8 cellular contexts compared by ENCODE assay signal in the genomic region with DNA sequence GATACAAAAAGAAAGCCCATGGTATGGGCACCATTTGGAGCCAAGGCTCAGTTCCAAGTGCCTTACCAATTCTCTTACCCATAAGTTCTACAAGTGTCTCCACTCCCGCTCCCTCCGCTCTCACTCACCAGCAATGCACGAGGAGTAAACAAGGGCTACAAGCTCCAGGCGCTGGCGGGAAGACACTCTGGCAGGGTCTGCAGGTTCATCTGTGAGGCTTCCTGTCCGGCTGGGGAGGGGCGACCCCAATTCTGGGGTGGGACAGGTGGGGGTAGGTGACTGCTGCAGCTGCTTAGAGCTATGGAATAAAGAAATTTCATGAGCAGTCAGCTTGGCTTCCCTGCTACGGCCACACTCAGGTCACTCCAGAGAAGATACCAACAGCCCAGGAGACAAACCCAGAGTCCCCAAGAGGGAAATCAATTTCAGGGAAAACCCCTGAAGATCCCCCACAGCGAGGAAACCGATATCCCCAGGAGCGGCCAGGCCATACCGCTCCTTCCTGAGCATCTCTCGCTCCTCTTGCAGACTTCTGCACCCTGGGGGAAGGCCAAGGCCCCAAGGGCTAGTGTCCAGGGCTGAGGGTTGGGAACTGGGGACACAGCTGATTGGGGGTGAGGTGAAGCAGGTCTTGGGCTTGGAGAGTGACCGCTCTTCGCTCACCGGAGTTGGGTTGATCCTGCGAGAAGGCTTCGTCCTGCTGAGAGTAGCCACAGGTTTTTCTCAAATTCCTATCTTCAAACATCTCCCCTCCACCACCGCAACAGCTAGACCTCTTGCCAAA. TPM values are rescaled to one million over a fixed set of nuclear protein-coding genes. Genes with fewer than 3 reads are reported as not detected.
DNase-seq lines count a peak whose midpoint lies in the region; ATAC-seq and TF ChIP-seq lines count a peak whose summit lies in the region.

No MANE protein-coding gene starts in this region.

- no peaks in the 10 kb centered on the region for H3K27me3 Mint-ChIP-seq in stimulated activated naive CD8-positive, alpha-beta T cell treated with anti-CD3 and anti-CD28 coated beads, Interleukin-15, Interleukin-2, amounts not matched to agents 100 ng/mL and 50 ng/mL, for 24 hours

- DNase-seq in stimulated activated naive CD8-positive, alpha-beta T cell treated with anti-CD3 and anti-CD28 coated beads, Interleukin-15, Interleukin-2, amounts not matched to agents 100 U/mL and 50 U/mL, for 24 hours = no peak
- no peak for DNase-seq in mammary epithelial cell
- DNase-seq in aorta = peak in 1 of 2 donors; percentile 70
- no peak for DNase-seq in Kasumi-1 (lab: John Stamatoyannopoulos, UW)
- no peak for DNase-seq in head of caudate nucleus

- no peak overlapping the region for H2AFZ ChIP-seq in mammary epithelial cell (ENCODE audit: low read depth, low read length)

- H3K9me3 Mint-ChIP-seq in stimulated activated naive CD8-positive, alpha-beta T cell treated with anti-CD3 and anti-CD28 coated beads, Interleukin-15, Interleukin-2, amounts not matched to agents 100 ng/mL and 50 ng/mL, for 24 hours = no peaks in the 10 kb centered on the region

- H3K27ac Mint-ChIP-seq in stimulated activated naive CD8-positive, alpha-beta T cell treated with anti-CD3 and anti-CD28 coated beads, Interleukin-15, Interleukin-2, amounts not matched to agents 100 ng/mL and 50 ng/mL, for 24 hours = no peak overlapping the region

- peaks cover 17% of the 10 kb centered on the region for H3K4me1 Mint-ChIP-seq in stimulated activated naive CD8-positive, alpha-beta T cell treated with anti-CD3 and anti-CD28 coated beads, Interleukin-15, Interleukin-2, amounts not matched to agents 100 ng/mL and 50 ng/mL, for 24 hours (ENCODE audit: low read depth)

- peak overlapping the region; percentile 97 for H3K4me2 ChIP-seq in mammary epithelial cell (ENCODE audit: insufficient read depth, low read depth, low read length)

- no peak for TF ChIP-seq CTCF in mammary epithelial cell (conservative IDR thresholded peaks at IDR 0.05 in 1 of 2, IDR thresholded peaks at IDR 0.05 in 1 of 2; ENCODE audit: extremely low read depth in 1 of 2, insufficient read depth in 1 of 2, low read depth in 1 of 2, low read length in 2 of 2)

- dilution Hi-C loops in mammary epithelial cell (cut with HindIII; ENCODE audit: low sequenced_read_pairs) = no loop called here

- peaks cover 31% of the 10 kb centered on the region for H3K36me3 Mint-ChIP-seq in stimulated activated naive CD8-positive, alpha-beta T cell treated with anti-CD3 and anti-CD28 coated beads, Interleukin-15, Interleukin-2, amounts not matched to agents 100 ng/mL and 50 ng/mL, for 24 hours (ENCODE audit: low read depth)

- H3K36me3 ChIP-seq in mammary epithelial cell (ENCODE audit: insufficient read depth, low read length) (peaks cover 5% of the 10 kb centered on the region), aorta (ENCODE audit: control insufficient read depth in 1 of 2, insufficient read depth in 2 of 2, low read length in 1 of 2) (peaks cover 0 to 3% of the 10 kb centered on the region in 2 donors)

- H3K4me3 ChIP-seq in mammary epithelial cell (replicated peaks in 1 of 3; ENCODE audit: insufficient read depth in 1 of 3, low read depth in 2 of 3, low read length in 3 of 3) = peak overlapping the region; percentile 69 to 91 (median 89)
- peak overlapping the region; percentile 86 for H3K4me3 ChIP-seq in mononuclear cell (ENCODE audit: low read length)
- H3K4me3 ChIP-seq in aorta (ENCODE audit: low read length in 2 of 2) = peak overlapping the region; percentile 77

- no peaks in the 10 kb centered on the region for H4K20me1 ChIP-seq in mammary epithelial cell (ENCODE audit: insufficient read depth, low read length)

- H3K27me3 ChIP-seq in mammary epithelial cell (ENCODE audit: insufficient read depth, low read length) (no peaks in the 10 kb centered on the region), mononuclear cell (ENCODE audit: insufficient read depth, low read length) (no peaks in the 10 kb centered on the region), aorta (ENCODE audit: control insufficient read depth in 1 of 2, insufficient read depth in 2 of 2, low read length in 1 of 2) (no peaks in the 10 kb centered on the region)

- intact Hi-C loops in mammary epithelial cell (cut with micrococcal nuclease) = no loop called here
- intact Hi-C loops in aorta (cut with DNase I) = no loop called here
- intact Hi-C loops in head of caudate nucleus (cut with DNase I) = loop anchor here (5.0 kb wide), 1 partner anchor 187 kb away; the partner anchor contains the start of gene TTBK2

- H3K4me1 ChIP-seq in mammary epithelial cell (ENCODE audit: insufficient read depth, low read length) (peaks cover 11% of the 10 kb centered on the region), mononuclear cell (ENCODE audit: insufficient read depth, low read length) (peaks cover 17% of the 10 kb centered on the region), aorta (ENCODE audit: control insufficient read depth in 1 of 2, insufficient read depth in 2 of 2, low read length in 2 of 2) (no peaks in the 10 kb centered on the region)

- BruUV-seq in mammary epithelial cell (replicated peaks; lab: Mats Ljungman, UMichigan) = no TSS peak

- in situ Hi-C loops in mammary epithelial cell (cut with MboI; ENCODE audit: low sequenced_read_pairs in 2 of 2) = no loop called here

- 83% methylated on average over 14 of the region's 19 CpGs for WGBS in mammary epithelial cell (ENCODE audit: low coverage, missing lambda C conversion rate)
- WGBS in aorta, 2 donors = 68 to 80% methylated on average over 19 of the region's 19 CpGs

- no peak for ATAC-seq in stimulated activated naive CD8-positive, alpha-beta T cell treated with anti-CD3 and anti-CD28 coated beads, Interleukin-15, Interleukin-2, amounts not matched to agents 100 U/mL and 50 U/mL, for 24 hours
- ATAC-seq in aorta (ENCODE audit: low FRiP score) = no peak
- ATAC-seq in GM21825 (IDR thresholded peaks at IDR 0.05; ENCODE audit: unreplicated experiment) = no peak

- peaks cover 16% of the 10 kb centered on the region for H3K79me2 ChIP-seq in mammary epithelial cell (ENCODE audit: insufficient read depth, low read length)

- no peaks in the 10 kb centered on the region for H3K9me3 ChIP-seq in mammary epithelial cell (replicated peaks; ENCODE audit: insufficient read depth, low read length)
- no peaks in the 10 kb centered on the region for H3K9me3 ChIP-seq in mononuclear cell (ENCODE audit: low read depth, low read length)
- no peaks in the 10 kb centered on the region for H3K9me3 ChIP-seq in aorta (ENCODE audit: control insufficient read depth, low read length)

- H3K27ac ChIP-seq in mammary epithelial cell (ENCODE audit: insufficient read depth, low read depth, low read length) (no peak overlapping the region), aorta (ENCODE audit: low read depth in 1 of 2, low read length in 2 of 2) (no peak overlapping the region)

- peak overlapping the region; percentile 84 for H3K4me3 Mint-ChIP-seq in stimulated activated naive CD8-positive, alpha-beta T cell treated with anti-CD3 and anti-CD28 coated beads, Interleukin-15, Interleukin-2, amounts not matched to agents 100 ng/mL and 50 ng/mL, for 24 hours

- H3K9ac ChIP-seq in mammary epithelial cell (ENCODE audit: insufficient read depth, low read length) = peak overlapping the region; percentile 35

- CTCF ChIA-PET in mammary epithelial cell (lab: Charles Lee; ENCODE audit: low non-redundant PET) = no interaction called here

RNA-seq across cellular contexts. Expression of gene CDAN1, which starts 1.4 kb away (rescaled TPM):
- total RNA-seq in mammary epithelial cell (10 to 100 TPM in 1 of 2 donors, 1 to 10 TPM in 1; 7.5 to 15.0 TPM), mononuclear cell (7.6 TPM), aorta (10 to 100 TPM in 1 of 2 donors, 1 to 10 TPM in 1; 9.0 to 18.6 TPM)
- polyA plus RNA-seq in mammary epithelial cell (4.7 TPM), aorta (10 to 100 TPM in 1 of 2 donors, 1 to 10 TPM in 1; 2.8 to 24.6 TPM)
- 6.4 TPM for polyA minus RNA-seq in mammary epithelial cell
